Comparison of ENCODE assay signal across 15 cellular contexts in the genomic region with DNA sequence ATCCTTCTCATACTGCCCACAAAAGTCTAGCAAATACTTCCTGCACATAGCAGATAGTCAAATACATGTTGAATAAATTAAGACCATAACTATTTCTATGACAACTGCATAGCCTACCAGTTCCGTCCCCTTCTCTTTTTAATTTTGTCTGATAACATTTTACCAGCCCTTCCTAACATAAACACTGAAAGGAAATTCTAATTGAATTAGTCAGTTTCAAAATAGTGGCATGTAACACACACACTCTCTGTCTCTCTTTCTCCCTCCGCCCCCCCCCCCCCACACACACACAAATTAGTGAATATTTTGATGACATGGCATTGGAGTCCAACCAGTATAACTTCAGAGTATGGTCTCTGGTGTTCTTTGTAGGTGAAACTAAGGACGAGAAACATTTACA. TPM values are rescaled to one million over a fixed set of nuclear protein-coding genes. Genes with fewer than 3 reads are reported as not detected.
A peak's percentile ranks its signal among the peaks of the same experiment; 100 is the strongest.
DNase-seq lines count a peak whose midpoint lies in the region; ATAC-seq and TF ChIP-seq lines count a peak whose summit lies in the region.
"Had no signal": no experiment of that assay in that cellular context is flagged by ENCODE, and none has a peak within 500 bp of the region (broad histone marks: within the 10 kb centered on the region; RNA-seq: fewer than 3 reads in every experiment).

No MANE protein-coding gene starts in this region.

- TF ChIP-seq CTCF in fibroblast of lung (conservative IDR thresholded peaks at IDR 0.05 in 1 of 2, IDR thresholded peaks at IDR 0.05 in 1 of 2; ENCODE audit: low read depth in 1 of 2, low read length in 2 of 2) (no peak), psoas muscle (IDR thresholded peaks at IDR 0.05) (no peak), WERI-Rb-1 (IDR thresholded peaks at IDR 0.05; ENCODE audit: low read depth, low read length) (no peak), testis (IDR thresholded peaks at IDR 0.05) (no peak)

- H3K79me2 ChIP-seq in fibroblast of lung (ENCODE audit: control insufficient read depth, insufficient read depth, low read length): peaks cover 7% of the 10 kb centered on the region

- H3K27ac ChIP-seq in SK-N-MC (peak overlapping the region; percentile 59; the same call in 1 of the 2 replicates), fibroblast of lung (ENCODE audit: insufficient read depth, low read length) (no peak overlapping the region), psoas muscle (peak overlapping the region; percentile 56), WERI-Rb-1 (no peak overlapping the region), testis (no peak overlapping the region)
- H3K27ac ChIP-seq: breast epithelium, SJCRH30, tibial nerve had no signal

- WGBS in psoas muscle, 3 donors: 73 to 86% (median 75%) methylated on average over 2 to 3 of the region's 3 CpGs
- WGBS in testis, 2 donors: 84 to 89% methylated on average over 3 of the region's 3 CpGs

- H3K36me3 ChIP-seq in SK-N-MC (ENCODE audit: insufficient read depth, low read length) (no peaks in the 10 kb centered on the region), fibroblast of lung (ENCODE audit: control insufficient read depth, insufficient read depth, low read length) (no peaks in the 10 kb centered on the region), psoas muscle (ENCODE audit: insufficient read depth in 1 of 2, low read depth in 1 of 2) (peaks cover 0 to 12% of the 10 kb centered on the region in 2 donors), WERI-Rb-1 (peaks cover 14% of the 10 kb centered on the region), testis (ENCODE audit: low read depth, missing control alignments) (no peaks in the 10 kb centered on the region)
- H3K36me3 ChIP-seq: breast epithelium, SJCRH30 had no signal

- H3K9ac ChIP-seq in SK-N-MC (ENCODE audit: insufficient read length) (no peak overlapping the region), fibroblast of lung (ENCODE audit: insufficient read depth, low read length) (no peak overlapping the region)

- H3K4me1 ChIP-seq in fibroblast of lung (ENCODE audit: control insufficient read depth, extremely low read depth, insufficient read depth, low read length) (peaks cover 10% of the 10 kb centered on the region), psoas muscle (peaks cover 52% of the 10 kb centered on the region), testis (no peaks in the 10 kb centered on the region)
- H3K4me1 ChIP-seq: breast epithelium had no signal

- H3K4me3 ChIP-seq in SK-N-MC (peak overlapping the region; percentile 19; the same call in 1 of the 2 replicates), fibroblast of lung (replicated peaks in 1 of 4; ENCODE audit: control extremely low read depth in 1 of 4, insufficient read depth in 1 of 4, low read depth in 3 of 4, low read length in 4 of 4) (no peak overlapping the region), psoas muscle (no peak overlapping the region), WERI-Rb-1 (ENCODE audit: low read depth, low read length) (no peak overlapping the region), testis (no peak overlapping the region)
- H3K4me3 ChIP-seq: breast epithelium, SJCRH30, tibial nerve had no signal

- no peak for TF ChIP-seq POLR2A in testis (IDR thresholded peaks at IDR 0.05)

- no peak for ATAC-seq in psoas muscle

- no peaks in the 10 kb centered on the region for H4K20me1 ChIP-seq in fibroblast of lung (ENCODE audit: control insufficient read depth, extremely low read depth, insufficient read depth, low read length)

- no peaks in the 10 kb centered on the region for H3K27me3 ChIP-seq in fibroblast of lung (ENCODE audit: control insufficient read depth, insufficient read depth, low read length)
- H3K27me3 ChIP-seq in psoas muscle (ENCODE audit: insufficient read depth in 3 of 3, low read length in 2 of 3): no peaks in the 10 kb centered on the region
- H3K27me3 ChIP-seq in WERI-Rb-1 (ENCODE audit: insufficient read depth, low read depth, severe bottlenecking): no peaks in the 10 kb centered on the region
- H3K27me3 ChIP-seq in testis: no peaks in the 10 kb centered on the region
- H3K27me3 ChIP-seq: breast epithelium, SJCRH30, tibial nerve had no signal

- DNase-seq in EL: peak; percentile 76
- peak; percentile 30 for DNase-seq in SK-N-MC (ENCODE audit: low read depth, low spot score)
- DNase-seq in fibroblast of lung (ENCODE audit: low read depth in 2 of 2): peak; percentile 37 to 80
- DNase-seq in psoas muscle: no peak
- DNase-seq in WERI-Rb-1: no peak
- no peak for DNase-seq in DMS114 treated with DMSO at 0.1 percent for 48 hours (lab: John Stamatoyannopoulos, UW; ENCODE audit: unreplicated experiment)
- no peak for DNase-seq in activated naive CD4-positive, alpha-beta T cell treated with Interleukin-2 at 50 U/mL for 16 hours
- DNase-seq in testis: no peak
- DNase-seq: endodermal cell; GDM1; left cardiac atrium; SJCRH30; stimulated activated CD4-positive, alpha-beta T cell treated with anti-CD3 and anti-CD28 coated beads, Interleukin-1b, Interleukin-23, amount 100 ng/mL, for 48 hours had no signal

- intact Hi-C loops in psoas muscle (cut with DNase I) (no loop called here), testis (cut with DNase I; ENCODE audit: low total_unique reads) (no loop called here)

- no peak overlapping the region for H2AFZ ChIP-seq in fibroblast of lung (ENCODE audit: low read length)

- H3K4me2 ChIP-seq in fibroblast of lung (ENCODE audit: extremely low read depth, insufficient read depth, low read length): peak overlapping the region; percentile 29

- no peaks in the 10 kb centered on the region for H3K9me3 ChIP-seq in SK-N-MC (ENCODE audit: low read depth, low read length)
- no peaks in the 10 kb centered on the region for H3K9me3 ChIP-seq in fibroblast of lung (ENCODE audit: control insufficient read depth, insufficient read depth, low read depth, low read length)
- H3K9me3 ChIP-seq in psoas muscle: no peaks in the 10 kb centered on the region
- H3K9me3 ChIP-seq in WERI-Rb-1 (ENCODE audit: severe bottlenecking): no peaks in the 10 kb centered on the region
- H3K9me3 ChIP-seq in testis: no peaks in the 10 kb centered on the region
- H3K9me3 ChIP-seq: breast epithelium, SJCRH30, tibial nerve had no signal

RNA-seq across cellular contexts. Expression of gene TNRC6C, which starts 41.8 kb away (rescaled TPM):
- total RNA-seq in fibroblast of lung: 3.1 and 4.6 TPM in 2 replicates
- 2.1 and 3.9 TPM in 2 replicates for polyA plus RNA-seq in fibroblast of lung
- 3.4 and 3.7 TPM in 2 replicates for polyA plus RNA-seq in fibroblast of lung (2012)
- polyA minus RNA-seq in fibroblast of lung (ENCODE audit: low replicate concordance): 5.9 and 20.0 TPM in 2 replicates
- 10 to 100 TPM; 11.4 to 22.4 (median 13.6) TPM for total RNA-seq in psoas muscle
- 1 to 10 TPM; 1.2 to 5.4 (median 1.4) TPM for polyA plus RNA-seq in psoas muscle
- 10 to 100 TPM; 27.4 to 35.6 TPM for total RNA-seq in testis
- 26.2 TPM for polyA plus RNA-seq in testis (ENCODE audit: insufficient read depth, low read depth, low replicate concordance)

Comparison
In these comparisons a context has a peak if more than half of its experiments do, and no peak if none do; other contexts are left out.
1. DNase-seq: peak in EL (single experiment), SK-N-MC (single experiment) and fibroblast of lung (2 of 2); none in psoas muscle (0 of 2), WERI-Rb-1 (single experiment), DMS114 treated with DMSO at 0.1 percent for 48 hours (single experiment), activated naive CD4-positive, alpha-beta T cell treated with Interleukin-2 at 50 U/mL for 16 hours (single experiment) and testis (single experiment).
2. H3K27ac ChIP-seq: peak in SK-N-MC (single experiment) and psoas muscle (single experiment); none in fibroblast of lung (single experiment), WERI-Rb-1 (single experiment) and testis (0 of 2).